16 cellular contexts compared by ENCODE assay signal in genomic region chr4:168865854-168866253, GRCh38.
"Had no signal": no experiment of that assay in that cellular context is flagged by ENCODE, and none has a peak within 500 bp of the region (broad histone marks: within the 10 kb centered on the region; RNA-seq: fewer than 3 reads in every experiment).

No MANE protein-coding gene starts in this region.

- H3K36me3 ChIP-seq: brain microvascular endothelial cell, pancreas had no signal

- H3K27ac Mint-ChIP-seq: activated CD4-positive, alpha-beta T cell treated with anti-CD3 and anti-CD28 coated beads, Interleukin-2, amount 10 ng/mL, durations not matched to agents 7 days and 5 days; activated T-helper 2 cell treated with anti-CD3 and anti-CD28 coated beads, Interferon-gamma antibody, Interleukin-2, Interleukin-4, amounts not matched to agents 10 μg/mL and 5 μg/mL and 100 μg/mL, durations not matched to agents 14 hours and 24 hours and 36 hours; nephron progenitor cell; T-helper 17 cell had no signal

- FAIRE-seq: frontal cortex, keratinocyte, TTC549 had no signal

- H3K4me3 ChIP-seq: pancreas, skin epidermis had no signal

- H3K9me3 Mint-ChIP-seq: activated CD4-positive, alpha-beta T cell treated with anti-CD3 and anti-CD28 coated beads, Interleukin-2, amount 10 ng/mL, durations not matched to agents 7 days and 5 days; nephron progenitor cell had no signal

- H3K4me1 Mint-ChIP-seq: T-helper 17 cell had no signal

- H3K27me3 ChIP-seq: brain microvascular endothelial cell, pancreas had no signal

- DNase-seq: activated CD4-positive, alpha-beta T cell treated with anti-CD3 and anti-CD28 coated beads, Interleukin-2, amount 10 ng/mL, durations not matched to agents 7 days and 5 days; activated CD4-positive, CD25-positive, alpha-beta regulatory T cell; activated naive CD4-positive, alpha-beta T cell treated with anti-CD3 and anti-CD28 coated beads, Interleukin-2, amount 50 U/mL, for 16 hours; activated T-cell treated with anti-CD3 and anti-CD28 coated beads for 4 hours; brain microvascular endothelial cell; cerebellar nuclear complex; left ventricle myocardium superior; mesenchymal stem cell; nephron progenitor cell; pancreas; T-helper 17 cell had no signal

- H3K9me3 ChIP-seq: pancreas had no signal

- H3K4me1 ChIP-seq: pancreas had no signal

- H3K27ac ChIP-seq: pancreas had no signal

- H3K27me3 Mint-ChIP-seq: activated CD4-positive, alpha-beta T cell treated with anti-CD3 and anti-CD28 coated beads, Interleukin-2, amount 10 ng/mL, durations not matched to agents 7 days and 5 days had no signal

- H3K4me3 Mint-ChIP-seq: activated CD4-positive, alpha-beta T cell treated with anti-CD3 and anti-CD28 coated beads, Interleukin-2, amount 10 ng/mL, durations not matched to agents 7 days and 5 days; nephron progenitor cell; T-helper 17 cell had no signal

- ATAC-seq: T-helper 17 cell had no signal
